In the genomic region with DNA sequence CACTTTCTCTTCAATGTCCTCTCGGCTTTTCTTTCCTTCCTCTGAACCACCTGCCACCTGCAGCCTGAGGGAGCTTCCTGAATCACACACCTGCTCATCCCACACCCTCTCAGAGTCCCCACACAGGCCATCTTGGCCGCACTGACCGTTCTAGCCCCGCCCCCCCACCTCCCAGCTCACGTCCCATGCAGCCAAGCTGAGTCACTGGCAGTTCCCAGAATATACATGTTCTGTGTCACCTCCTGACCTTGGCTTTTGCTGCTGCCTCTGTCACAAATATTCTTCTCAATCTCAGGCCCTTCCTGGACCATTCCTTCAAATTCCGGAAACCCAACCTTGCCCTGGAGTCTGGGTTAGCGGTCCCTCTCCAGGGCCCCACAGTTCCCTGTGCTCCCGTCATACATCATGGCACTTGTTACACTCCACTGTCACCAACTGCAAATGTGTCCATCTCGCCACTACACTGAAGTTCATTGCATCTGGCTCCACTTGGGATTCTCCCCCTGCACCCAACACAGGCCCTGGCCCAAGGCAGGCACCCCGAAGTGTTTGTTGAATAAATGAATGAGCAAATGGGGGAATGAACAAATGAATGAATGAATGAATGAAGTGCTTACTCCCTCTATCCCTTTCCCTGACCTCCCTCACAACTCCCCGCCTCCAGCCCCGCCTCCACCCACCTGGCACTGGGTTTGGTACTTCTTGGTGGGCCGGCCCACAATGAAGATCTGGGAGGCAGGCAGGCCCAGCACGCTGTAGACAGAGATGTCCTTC, we compare ENCODE assay signal across 10 cellular contexts. TPM values are rescaled to one million over a fixed set of nuclear protein-coding genes. Genes with fewer than 3 reads are reported as not detected.
DNase-seq lines count a peak whose midpoint lies in the region; ATAC-seq and TF ChIP-seq lines count a peak whose summit lies in the region.
"Had no signal": no experiment of that assay in that cellular context is flagged by ENCODE, and none has a peak within 500 bp of the region (broad histone marks: within the 10 kb centered on the region; RNA-seq: fewer than 3 reads in every experiment).

No MANE protein-coding gene starts in this region.

- CTCF ChIA-PET in HEK293T (lab: Yijun Ruan, JAX) = no interaction called here

- no peaks in the 10 kb centered on the region for H3K9me3 ChIP-seq in psoas muscle

- DNase-seq in H4 (ENCODE audit: low spot score) (peak; percentile 48), RPMI8226 (peak; percentile 72), fibroblast of villous mesenchyme (ENCODE audit: low read depth) (peak; percentile 47), psoas muscle (peak; percentile 51 to 53), midbrain (lab: John Stamatoyannopoulos, UW) (no peak), HEK293T (ENCODE audit: extremely low spot score) (no peak)
- no peak for DNase-seq in T-helper 2 cell treated with Interferon-gamma antibody and Interleukin-4, amounts not matched to agents 5 μg/mL and 100 μg/mL, for 36 hours (ENCODE audit: low spot score)
- DNase-seq: NCI-H526 had no signal

- H3K4me1 ChIP-seq in psoas muscle = peaks cover 3% of the 10 kb centered on the region

- peaks cover 10% of the 10 kb centered on the region for H3K4me1 Mint-ChIP-seq in T-helper 2 cell treated with Interferon-gamma antibody and Interleukin-4, amounts not matched to agents 5 μg/mL and 100 μg/mL, for 36 hours (ENCODE audit: low read depth)

- H3K4me3 Mint-ChIP-seq in T-helper 2 cell treated with Interferon-gamma antibody and Interleukin-4, amounts not matched to agents 5 μg/mL and 100 μg/mL, for 36 hours = no peak overlapping the region

- peaks cover 0 to 31% (median 13%) of the 10 kb centered on the region in 3 donors for H3K27me3 ChIP-seq in psoas muscle (ENCODE audit: insufficient read depth in 3 of 3, low read length in 2 of 3)

- H3K4me3 ChIP-seq in fibroblast of villous mesenchyme (ENCODE audit: low read depth, low read length) (no peak overlapping the region), psoas muscle (no peak overlapping the region)

- WGBS in psoas muscle, 3 donors = 76 to 80% (median 77%) methylated on average over 14 of the region's 14 CpGs

- H3K9me3 Mint-ChIP-seq in T-helper 2 cell treated with Interferon-gamma antibody and Interleukin-4, amounts not matched to agents 5 μg/mL and 100 μg/mL, for 36 hours = no peaks in the 10 kb centered on the region

- POLR2A ChIA-PET in HEK293T (lab: Yijun Ruan, JAX) = no interaction called here

- TF ChIP-seq CTCF in fibroblast of villous mesenchyme (IDR thresholded peaks at IDR 0.05; ENCODE audit: insufficient read depth, low read depth, low read length) (no peak), psoas muscle (IDR thresholded peaks at IDR 0.05) (no peak)

- intact Hi-C loops in psoas muscle (cut with DNase I) = no loop called here

- no peak overlapping the region for H3K27ac ChIP-seq in psoas muscle

- no peaks in the 10 kb centered on the region for H3K36me3 Mint-ChIP-seq in T-helper 2 cell treated with Interferon-gamma antibody and Interleukin-4, amounts not matched to agents 5 μg/mL and 100 μg/mL, for 36 hours (ENCODE audit: low read depth)

- H3K27me3 Mint-ChIP-seq in T-helper 2 cell treated with Interferon-gamma antibody and Interleukin-4, amounts not matched to agents 5 μg/mL and 100 μg/mL, for 36 hours (ENCODE audit: low read depth) = peaks cover 22% of the 10 kb centered on the region

- peak; percentile 74 to 92 (median 86) for ATAC-seq in psoas muscle
- ATAC-seq in GM21717 (IDR thresholded peaks at IDR 0.05; ENCODE audit: unreplicated experiment) = no peak

- no peak overlapping the region for H3K27ac Mint-ChIP-seq in T-helper 2 cell treated with Interferon-gamma antibody and Interleukin-4, amounts not matched to agents 5 μg/mL and 100 μg/mL, for 36 hours

- no peaks in the 10 kb centered on the region for H3K36me3 ChIP-seq in psoas muscle (ENCODE audit: insufficient read depth in 1 of 2, low read depth in 1 of 2)

TF ChIP-seq in HEK293T, 16 proteins besides CTCF, POLR2A, EP300 and RAD21:
- TF ChIP-seq ZNF384 (IDR thresholded peaks at IDR 0.05) = no peak
- TF ChIP-seq ARNT (IDR thresholded peaks at IDR 0.05) = no peak
- no peak for TF ChIP-seq BHLHE40 (IDR thresholded peaks at IDR 0.05; ENCODE audit: borderline replicate concordance)
- no peak for TF ChIP-seq TARDBP (IDR thresholded peaks at IDR 0.05)
- TF ChIP-seq FOXM1 (IDR thresholded peaks at IDR 0.05; ENCODE audit: borderline replicate concordance) = no peak
- TF ChIP-seq NFRKB (IDR thresholded peaks at IDR 0.05) = no peak
- TF ChIP-seq SUZ12 (IDR thresholded peaks at IDR 0.05) = no peak
- TF ChIP-seq SP1 (IDR thresholded peaks at IDR 0.05) = no peak
- no peak for TF ChIP-seq FOXK2 (IDR thresholded peaks at IDR 0.05)
- TF ChIP-seq, protein P1, sequence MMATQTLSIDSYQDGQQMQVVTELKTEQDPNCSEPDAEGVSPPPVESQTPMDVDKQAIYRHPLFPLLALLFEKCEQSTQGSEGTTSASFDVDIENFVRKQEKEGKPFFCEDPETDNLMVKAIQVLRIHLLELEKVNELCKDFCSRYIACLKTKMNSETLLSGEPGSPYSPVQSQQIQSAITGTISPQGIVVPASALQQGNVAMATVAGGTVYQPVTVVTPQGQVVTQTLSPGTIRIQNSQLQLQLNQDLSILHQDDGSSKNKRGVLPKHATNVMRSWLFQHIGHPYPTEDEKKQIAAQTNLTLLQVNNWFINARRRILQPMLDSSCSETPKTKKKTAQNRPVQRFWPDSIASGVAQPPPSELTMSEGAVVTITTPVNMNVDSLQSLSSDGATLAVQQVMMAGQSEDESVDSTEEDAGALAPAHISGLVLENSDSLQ (IDR thresholded peaks at IDR 0.05) = no peak
- no peak for TF ChIP-seq CTBP1 (IDR thresholded peaks at IDR 0.05; ENCODE audit: borderline replicate concordance)
- TF ChIP-seq HDGF (IDR thresholded peaks at IDR 0.05; ENCODE audit: borderline replicate concordance) = no peak
- no peak for TF ChIP-seq LEF1 (IDR thresholded peaks at IDR 0.05; ENCODE audit: borderline replicate concordance)
- TF ChIP-seq ELF4 (IDR thresholded peaks at IDR 0.05) = no peak
- TF ChIP-seq L3MBTL2 (conservative IDR thresholded peaks at IDR 0.05) = no peak
- no peak for TF ChIP-seq FOXA1 (IDR thresholded peaks at IDR 0.05)
TF ChIP-seq in HEK293T: peak in this region for 0.

RNA-seq across cellular contexts. Expression of a gene that starts 12.8 kb away (rescaled TPM):
- 30.7 and 50.8 TPM in 2 replicates for total RNA-seq in H4 (2014; rRNA removed; shearing (Covaris generic))
- 18.1 and 18.4 TPM in 2 replicates for total RNA-seq in fibroblast of villous mesenchyme
- under 1 TPM in 1 of 4 donors, not detected in 3; 0.38 TPM for total RNA-seq in psoas muscle
- polyA plus RNA-seq in psoas muscle = under 1 TPM in 2 of 3 donors, not detected in 1; 0.18 to 0.21 TPM

RNA-seq across cellular contexts. Expression of a gene that starts 22.2 kb away (rescaled TPM):
- not detected in 2 replicates for total RNA-seq in H4 (2014; rRNA removed; shearing (Covaris generic))
- not detected in 2 replicates for total RNA-seq in fibroblast of villous mesenchyme
- total RNA-seq in psoas muscle = not detected
- polyA plus RNA-seq in psoas muscle = not detected
- total RNA-seq: pulmonary artery endothelial cell had no signal

Comparison
In these comparisons a context has a peak if more than half of its experiments do, and no peak if none do; other contexts are left out.
1. DNase-seq: peak in H4 (single experiment), RPMI8226 (single experiment), fibroblast of villous mesenchyme (single experiment) and psoas muscle (2 of 2); none in midbrain (single experiment), HEK293T (single experiment) and T-helper 2 cell treated with Interferon-gamma antibody and Interleukin-4, amounts not matched to agents 5 μg/mL and 100 μg/mL, for 36 hours (single experiment).
2. RNA of a gene that starts 12.8 kb away (total RNA-seq): 30.7 to 50.8 TPM in H4 and 18.1 to 18.4 TPM in fibroblast of villous mesenchyme; 0.38 TPM in psoas muscle; every median in the first group is over 10 times any median in the second.